Comparison of ENCODE assay signal across 13 cellular contexts in the genomic region with DNA sequence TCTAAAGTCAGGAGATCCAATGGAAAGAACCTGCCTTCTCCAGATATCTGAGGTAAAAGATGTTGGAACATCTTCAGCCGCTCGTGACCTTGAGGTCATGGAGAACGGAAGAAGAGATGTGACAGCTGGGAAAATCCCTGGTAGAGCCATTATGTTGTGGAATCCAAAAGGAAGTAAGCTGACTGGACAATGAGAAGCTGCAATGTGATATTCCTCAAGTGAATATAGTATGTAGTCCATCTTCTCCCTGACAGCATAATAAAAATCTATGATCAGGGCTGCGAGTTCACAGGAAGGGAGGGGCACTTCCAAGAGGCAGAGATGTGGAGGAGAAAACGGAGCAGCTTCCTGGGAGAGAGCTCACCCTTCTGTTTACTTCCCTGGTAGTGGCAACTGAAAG.
A peak's percentile ranks its signal among the peaks of the same experiment; 100 is the strongest.
DNase-seq lines count a peak whose midpoint lies in the region; ATAC-seq and TF ChIP-seq lines count a peak whose summit lies in the region.
"Had no signal": no experiment of that assay in that cellular context is flagged by ENCODE, and none has a peak within 500 bp of the region (broad histone marks: within the 10 kb centered on the region; RNA-seq: fewer than 3 reads in every experiment).

No MANE protein-coding gene starts in this region.

- WGBS in sigmoid colon, 2 donors, result 54 to 66% methylated on average over 5 of the region's 5 CpGs

- no peaks in the 10 kb centered on the region for H3K9me3 ChIP-seq in mucosa of descending colon
- no peaks in the 10 kb centered on the region for H3K9me3 ChIP-seq in sigmoid colon
- no peaks in the 10 kb centered on the region for H3K9me3 ChIP-seq in effector memory CD4-positive, alpha-beta T cell (ENCODE audit: control insufficient read depth, low read length)

- H3K4me1 ChIP-seq in mucosa of descending colon (ENCODE audit: low read depth) (no peaks in the 10 kb centered on the region), sigmoid colon (no peaks in the 10 kb centered on the region)
- H3K4me1 ChIP-seq in effector memory CD4-positive, alpha-beta T cell (ENCODE audit: control insufficient read depth, insufficient read depth, low read length, poor library complexity, severe bottlenecking), result no peaks in the 10 kb centered on the region

- DNase-seq in LHCN-M2 (ENCODE audit: low read depth) (peak; percentile 76), kidney tubule cell (ENCODE audit: low spot score) (peak; percentile 12), mucosa of descending colon (no peak), sigmoid colon (peak; percentile 73), cerebellar cortex (ENCODE audit: low spot score) (no peak), H7 (no peak)
- no peak for DNase-seq in effector memory CD4-positive, alpha-beta T cell
- DNase-seq: C1 segment of cervical spinal cord; CD4-positive, alpha-beta memory T cell; DMS79 treated with DMSO at 0.1 percent for 48 hours; EL had no signal

- TF ChIP-seq CTCF in mucosa of descending colon (IDR thresholded peaks at IDR 0.05) (no peak), sigmoid colon (IDR thresholded peaks at IDR 0.05) (no peak)

- intact Hi-C loops in mucosa of descending colon (cut with DNase I, micrococcal nuclease) (no loop called here), sigmoid colon (cut with DNase I) (no loop called here)

- H3K4me3 ChIP-seq in mucosa of descending colon (no peak overlapping the region), sigmoid colon (no peak overlapping the region), H7 (ENCODE audit: insufficient read depth, low read depth, low read length) (no peak overlapping the region)
- H3K4me3 ChIP-seq in effector memory CD4-positive, alpha-beta T cell (ENCODE audit: insufficient read depth, low read depth, low read length, poor library complexity, severe bottlenecking), result no peak overlapping the region

- no peak for TF ChIP-seq EP300 in sigmoid colon (IDR thresholded peaks at IDR 0.05)

- H3K27me3 ChIP-seq in sigmoid colon (no peaks in the 10 kb centered on the region), H7 (ENCODE audit: control insufficient read depth, insufficient read depth, low read length) (no peaks in the 10 kb centered on the region)
- H3K27me3 ChIP-seq in effector memory CD4-positive, alpha-beta T cell (replicated peaks; ENCODE audit: control insufficient read depth, insufficient read depth, low read length, poor library complexity, severe bottlenecking), result peaks cover 2% of the 10 kb centered on the region

- H3K27ac ChIP-seq in sigmoid colon, result no peak overlapping the region
- H3K27ac ChIP-seq in effector memory CD4-positive, alpha-beta T cell (ENCODE audit: insufficient read depth, low read length, poor library complexity, severe bottlenecking), result no peak overlapping the region

- ATAC-seq in mucosa of descending colon, result peak; percentile 54
- ATAC-seq: HCT116, HepG2 had no signal

- TF ChIP-seq POLR2A in sigmoid colon (IDR thresholded peaks at IDR 0.05), result no peak

- H3K36me3 ChIP-seq in mucosa of descending colon (ENCODE audit: low read depth) (no peaks in the 10 kb centered on the region), sigmoid colon (no peaks in the 10 kb centered on the region), H7 (replicated peaks; ENCODE audit: control insufficient read depth, insufficient read depth, low read length) (no peaks in the 10 kb centered on the region)
- no peaks in the 10 kb centered on the region for H3K36me3 ChIP-seq in effector memory CD4-positive, alpha-beta T cell (ENCODE audit: control insufficient read depth, insufficient read depth, low read length)

Comparison
In these comparisons a context has a peak if more than half of its experiments do, and no peak if none do; other contexts are left out.
1. DNase-seq: peak in LHCN-M2 (single experiment), kidney tubule cell (single experiment) and sigmoid colon (single experiment); none in mucosa of descending colon (0 of 3), effector memory CD4-positive, alpha-beta T cell (0 of 3), cerebellar cortex (single experiment) and H7 (single experiment).